In the genomic region with DNA sequence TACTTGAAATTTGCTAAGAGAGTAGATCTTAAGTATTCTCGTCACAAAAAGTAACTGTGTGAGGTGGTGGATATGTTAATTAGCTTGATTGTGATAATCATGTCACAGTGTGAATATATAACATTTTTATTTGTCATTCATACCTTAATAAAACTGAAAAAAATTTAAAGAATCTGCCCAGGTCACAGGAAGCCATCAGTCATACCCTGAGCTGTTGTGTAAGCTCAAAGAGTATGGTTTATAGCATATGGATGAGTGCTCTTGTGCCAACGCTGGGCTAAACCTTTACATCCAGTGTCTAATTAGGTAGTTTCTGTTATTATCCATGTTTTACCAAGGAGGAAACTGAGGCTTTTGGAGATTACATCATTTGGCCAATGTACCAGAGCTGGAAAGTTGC, we compare ENCODE assay signal across 18 cellular contexts. TPM values are rescaled to one million over a fixed set of nuclear protein-coding genes. Genes with fewer than 3 reads are reported as not detected.
DNase-seq lines count a peak whose midpoint lies in the region; ATAC-seq and TF ChIP-seq lines count a peak whose summit lies in the region.
"Had no signal": no experiment of that assay in that cellular context is flagged by ENCODE, and none has a peak within 500 bp of the region (broad histone marks: within the 10 kb centered on the region; RNA-seq: fewer than 3 reads in every experiment).

No MANE protein-coding gene starts in this region.

- H3K4me1 ChIP-seq in Panc1 (ENCODE audit: control insufficient read depth, insufficient read depth, low read length) (peaks cover 26% of the 10 kb centered on the region), left lung (peaks cover 17 to 44% of the 10 kb centered on the region in 2 donors), tibial artery (peaks cover 0 to 79% (median 46%) of the 10 kb centered on the region in 4 donors)

- H3K9me3 ChIP-seq in Panc1 (ENCODE audit: control insufficient read depth, insufficient read depth, low read depth, low read length) (no peaks in the 10 kb centered on the region), left lung (no peaks in the 10 kb centered on the region), tibial artery (no peaks in the 10 kb centered on the region)
- H3K9me3 ChIP-seq: suprapubic skin had no signal

- TF ChIP-seq CTCF in Panc1 (IDR thresholded peaks at IDR 0.05) (no peak), left lung (IDR thresholded peaks at IDR 0.05) (no peak), tibial artery (IDR thresholded peaks at IDR 0.05) (no peak)

- H3K36me3 ChIP-seq in Panc1 (ENCODE audit: control insufficient read depth, insufficient read depth, low read length), result no peaks in the 10 kb centered on the region
- H3K36me3 ChIP-seq in left lung, result peaks cover 0 to 8% of the 10 kb centered on the region in 2 donors
- peaks cover 19 to 25% (median 22%) of the 10 kb centered on the region in 3 donors for H3K36me3 ChIP-seq in tibial artery

- peak; percentile 34 for DNase-seq in NOMO-1 treated with DMSO at 0.1 percent for 48 hours (lab: John Stamatoyannopoulos, UW; ENCODE audit: unreplicated experiment)
- no peak for DNase-seq in NOMO-1 treated with dmso at 0.1 percent for 144 hours (lab: John Stamatoyannopoulos, UW; ENCODE audit: unreplicated experiment)
- no peak for DNase-seq in Panc1 (ENCODE audit: low read depth, low spot score)
- no peak for DNase-seq in left lung
- DNase-seq in tibial artery, result no peak
- no peak for DNase-seq in C1 segment of cervical spinal cord (lab: John Stamatoyannopoulos, UW)
- DNase-seq in middle frontal gyrus (ENCODE audit: extremely low spot score, low spot score), result no peak
- DNase-seq in DMS153 treated with DMSO at 0.1 percent for 48 hours (lab: John Stamatoyannopoulos, UW; ENCODE audit: unreplicated experiment), result no peak
- DNase-seq: activated CD4-positive, CD25-positive, alpha-beta regulatory T cell treated with anti-CD3 and anti-CD28 coated beads, Interleukin-2, amount 50 U/mL, for 72 hours; CD4-positive, alpha-beta memory T cell; mesenchymal stem cell; NCI-H1105; retina; T-helper 2 cell had no signal

- ATAC-seq in Panc1 (no peak), left lung (no peak)
- ATAC-seq: activated T-helper 17 cell treated with anti-CD3 and anti-CD28 coated beads, Interleukin-2, amount 50 U/mL, for 72 hours; K562 had no signal

- in situ Hi-C loops in Panc1 (cut with HindIII; ENCODE audit: low pct_unique_long_range_greater_than_20kb, low sequenced_read_pairs), result no loop called here

- POLR2A ChIA-PET in Panc1 (lab: Charles Lee), result no interaction called here

- H3K27me3 ChIP-seq in Panc1 (ENCODE audit: control insufficient read depth, insufficient read depth, low read length) (no peaks in the 10 kb centered on the region), left lung (no peaks in the 10 kb centered on the region), tibial artery (no peaks in the 10 kb centered on the region)
- H3K27me3 ChIP-seq: suprapubic skin had no signal

- BruUV-seq in Panc1 (replicated peaks; lab: Mats Ljungman, UMichigan), result no TSS peak

- CTCF ChIA-PET in Panc1 (lab: Charles Lee), result interaction anchor here (0.6 kb wide), 1 partner anchor 252 kb away, joined by 9 read pairs; no protein-coding TSS in a partner anchor

- intact Hi-C loops in Panc1 (cut with micrococcal nuclease; ENCODE audit: unreplicated experiment), result no loop called here
- intact Hi-C loops in left lung (cut with DNase I), result no loop called here
- intact Hi-C loops in tibial artery (cut with DNase I; ENCODE audit: low total_unique reads), result loop anchor here (5.0 kb wide), 1 partner anchor 61 kb away; no protein-coding TSS in a partner anchor

- H3K27ac ChIP-seq in Panc1 (ENCODE audit: low read length) (peak overlapping the region; percentile 10), left lung (peak overlapping the region; percentile 16 to 59), tibial artery (peak overlapping the region; percentile 81 to 89)
- H3K27ac ChIP-seq: 22Rv1 had no signal

- no peak overlapping the region for H3K4me3 ChIP-seq in Panc1 (ENCODE audit: low read depth in 2 of 2, low read length in 2 of 2)
- H3K4me3 ChIP-seq in left lung, result no peak overlapping the region
- no peak overlapping the region for H3K4me3 ChIP-seq in tibial artery
- H3K4me3 ChIP-seq: K562, suprapubic skin had no signal

RNA-seq across cellular contexts. Expression of a gene that starts 11.3 kb away (rescaled TPM):
- total RNA-seq in Panc1 (2021; ENCODE audit: unreplicated experiment) (66.3 TPM), left lung (10 to 100 TPM; 40.1 to 42.1 TPM)
- 91.5 TPM for polyA plus RNA-seq in Panc1 (2012; ENCODE audit: insufficient read length)

RNA-seq across cellular contexts. Expression of a gene that starts 57.8 kb away (rescaled TPM):
- 53.8 TPM for total RNA-seq in Panc1 (2021; ENCODE audit: unreplicated experiment)
- polyA plus RNA-seq in Panc1 (2012; ENCODE audit: insufficient read length), result 65.5 TPM
- 10 to 100 TPM in 1 of 2 donors, 1 to 10 TPM in 1; 7.6 to 15.5 TPM for total RNA-seq in left lung

Comparison
In these comparisons a context has a peak if more than half of its experiments do, and no peak if none do; other contexts are left out.
1. H3K27ac ChIP-seq: peak in every context shown above with its lines; median percentile 85 in tibial artery; 38 in left lung; 10 in Panc1.